14 cellular contexts compared by ENCODE assay signal in genomic region chr14:50109342-50109741, GRCh38. TPM values are rescaled to one million over a fixed set of nuclear protein-coding genes. Genes with fewer than 3 reads are reported as not detected.
DNase-seq lines count a peak whose midpoint lies in the region; ATAC-seq, FAIRE-seq and TF ChIP-seq lines count a peak whose summit lies in the region.
"Had no signal": no experiment of that assay in that cellular context is flagged by ENCODE, and none has a peak within 500 bp of the region (broad histone marks: within the 10 kb centered on the region; RNA-seq: fewer than 3 reads in every experiment).

No MANE protein-coding gene starts in this region.

- H3K4me1 Mint-ChIP-seq in nephron progenitor cell = peaks cover 5% of the 10 kb centered on the region

- H3K4me3 ChIP-seq in GM12864 (ENCODE audit: low read depth, low read length) = no peak overlapping the region
- no peak overlapping the region for H3K4me3 ChIP-seq in OCI-LY7 (ENCODE audit: low read depth, low read length, poor library complexity, severe bottlenecking)
- H3K4me3 ChIP-seq in H1 (ENCODE audit: extremely low read depth in 1 of 4, insufficient read depth in 2 of 4, low read depth in 3 of 4, low read length in 4 of 4) = no peak overlapping the region
- H3K4me3 ChIP-seq: vagina had no signal

- H3K9me3 Mint-ChIP-seq in nephron progenitor cell = no peaks in the 10 kb centered on the region
- H3K9me3 Mint-ChIP-seq: activated naive CD4-positive, alpha-beta T cell treated with anti-CD3 and anti-CD28 coated beads, Interleukin-2, amount 10 ng/mL, durations not matched to agents 7 days and 5 days had no signal

- POLR2A ChIA-PET in OCI-LY7 (lab: Charles Lee) (no interaction called here), H1 (lab: Charles Lee; ENCODE audit: partially characterized antibody) (interaction anchor here (1.0 to 1.5 kb wide), 2 partner anchors 105 to 247 kb away, joined by 3 to 4 read pairs; no protein-coding TSS in a partner anchor)

- ATAC-seq in GM21360 (IDR thresholded peaks at IDR 0.05; ENCODE audit: unreplicated experiment) = no peak
- ATAC-seq: left cardiac atrium, Right ventricle myocardium inferior, sciatic nerve had no signal

- no peaks in the 10 kb centered on the region for H3K27me3 ChIP-seq in H1 (replicated peaks in 1 of 4; ENCODE audit: control insufficient read depth in 3 of 4, extremely low read depth in 1 of 4, insufficient read depth in 3 of 4, low read length in 3 of 4)
- H3K27me3 ChIP-seq: vagina had no signal

- no TSS peak for BruUV-seq in OCI-LY7 (replicated peaks; lab: Mats Ljungman, UMichigan)

- no peak overlapping the region for H3K23ac ChIP-seq in H1 (ENCODE audit: insufficient read length)

- no peaks in the 10 kb centered on the region; the same call in 1 of the 2 replicates for H3K79me1 ChIP-seq in H1 (ENCODE audit: low read depth, low read length)

- H4K91ac ChIP-seq in H1 (replicated peaks; ENCODE audit: insufficient read length, low read length) = no peak overlapping the region

- H3K4me1 ChIP-seq in OCI-LY7 (ENCODE audit: insufficient read depth, low read length, poor library complexity, severe bottlenecking) = peaks cover 21% of the 10 kb centered on the region
- H3K4me1 ChIP-seq in H1 (replicated peaks in 1 of 4; ENCODE audit: control insufficient read depth in 3 of 4, insufficient read depth in 4 of 4, low read length in 3 of 4) = peaks cover 0 to under 1% (median 0%) of the 10 kb centered on the region in 4 experiments; a peak in 2 of 7 replicates

- no peak overlapping the region for H2AK5ac ChIP-seq in H1 (ENCODE audit: low read depth, low read length)

- no peak overlapping the region for H3K9ac ChIP-seq in H1 (replicated peaks in 1 of 4; ENCODE audit: extremely low read depth in 1 of 4, low read depth in 3 of 4, low read length in 3 of 4)

- peaks cover 18% of the 10 kb centered on the region; the same call in 1 of the 2 replicates for H3K79me2 ChIP-seq in OCI-LY7 (ENCODE audit: insufficient read depth, low read depth, low read length)
- H3K79me2 ChIP-seq in H1 (ENCODE audit: control insufficient read depth in 1 of 2, insufficient read depth in 2 of 2, low read length in 2 of 2) = peaks cover 0 to under 1% of the 10 kb centered on the region in 2 experiments; a peak in 1 of 4 replicates

- H3K27ac ChIP-seq in OCI-LY7 (ENCODE audit: low read depth, low read length, poor library complexity, severe bottlenecking) (no peak overlapping the region), H1 (ENCODE audit: low read depth, low read length) (no peak overlapping the region)
- H3K27ac ChIP-seq: vagina had no signal

- no peak overlapping the region for H3K4me2 ChIP-seq in OCI-LY7 (ENCODE audit: low read length)
- H3K4me2 ChIP-seq in H1 (ENCODE audit: insufficient read depth in 1 of 2, low read depth in 2 of 2, low read length in 2 of 2) = no peak overlapping the region

- H3K36me3 ChIP-seq in OCI-LY7 (ENCODE audit: insufficient read depth, low read length) (peaks cover 77% of the 10 kb centered on the region), H1 (ENCODE audit: control insufficient read depth in 2 of 4, insufficient read depth in 4 of 4, low read length in 3 of 4) (peaks cover 12 to 62% (median 43%) of the 10 kb centered on the region in 4 experiments; a peak in 7 of 8 replicates)

- no peak overlapping the region for H2BK5ac ChIP-seq in H1 (ENCODE audit: low read depth, low read length)

- H3K14ac ChIP-seq in H1 (ENCODE audit: insufficient read length) = no peak overlapping the region

- H3K23me2 ChIP-seq in H1 (ENCODE audit: low read depth, low read length) = no peaks in the 10 kb centered on the region

- no peak overlapping the region for H3K56ac ChIP-seq in H1 (replicated peaks; ENCODE audit: insufficient read length, low read depth, low read length)

- no peak overlapping the region for H4K5ac ChIP-seq in H1 (ENCODE audit: insufficient read length, low read depth, low read length)

- no peak for FAIRE-seq in H1 (lab: Jason Lieb, UNC)

- H3K9me2 ChIP-seq in OCI-LY7 (ENCODE audit: insufficient read depth, low read length) = no peaks in the 10 kb centered on the region

- no peaks in the 10 kb centered on the region for H3K27me3 Mint-ChIP-seq in nephron progenitor cell (ENCODE audit: low read depth, poor library complexity)
- H3K27me3 Mint-ChIP-seq: activated naive CD4-positive, alpha-beta T cell treated with anti-CD3 and anti-CD28 coated beads, Interleukin-2, amount 10 ng/mL, durations not matched to agents 7 days and 5 days had no signal

- no peak overlapping the region for H2BK12ac ChIP-seq in H1 (ENCODE audit: low read depth, low read length)

- no peak for TF ChIP-seq POLR2A in H1 (IDR thresholded peaks at IDR 0.05; ENCODE audit: control extremely low read depth in 1 of 2, low read depth in 2 of 2, low read length in 2 of 2)

- peak; percentile 33 to 38; a peak in 3 of 4 replicates for TF ChIP-seq RAD21 in H1 (IDR thresholded peaks at IDR 0.05 in 1 of 2, conservative IDR thresholded peaks at IDR 0.05 in 1 of 2; ENCODE audit: low read depth in 2 of 2, low read length in 2 of 2)

- no peak overlapping the region for H3K27ac Mint-ChIP-seq in nephron progenitor cell
- H3K27ac Mint-ChIP-seq: activated naive CD4-positive, alpha-beta T cell treated with anti-CD3 and anti-CD28 coated beads, Interleukin-2, amount 10 ng/mL, durations not matched to agents 7 days and 5 days had no signal

- intact Hi-C loops in OCI-LY7 (cut with micrococcal nuclease; ENCODE audit: unreplicated experiment) = loop anchor here (5.0 kb wide), 1 partner anchor 107 kb away; no protein-coding TSS in a partner anchor

- H3K4me3 Mint-ChIP-seq in nephron progenitor cell = no peak overlapping the region
- H3K4me3 Mint-ChIP-seq: activated naive CD4-positive, alpha-beta T cell treated with anti-CD3 and anti-CD28 coated beads, Interleukin-2, amount 10 ng/mL, durations not matched to agents 7 days and 5 days had no signal

- WGBS in H1 (ENCODE audit: extremely low coverage in 1 of 2, insufficient coverage in 1 of 2, insufficient read length in 1 of 2, insufficient replicate concordance in 2 of 2, low coverage in 1 of 2, low lambda C conversion rate in 2 of 2, missing lambda C conversion rate in 1 of 2), 2 experiments = 90% methylated on average over 6 of the region's 6 CpGs; no CpG with 5 or more reads in 1 of the 2 experiments

- H2AFZ ChIP-seq in OCI-LY7 (ENCODE audit: low read length) = no peak overlapping the region
- H2AFZ ChIP-seq in H1 (ENCODE audit: low read length) = no peak overlapping the region

- H3K9me3 ChIP-seq in OCI-LY7 (ENCODE audit: low read length) (no peaks in the 10 kb centered on the region), H1 (ENCODE audit: insufficient read depth in 2 of 2, low read depth in 1 of 2, low read length in 1 of 2) (no peaks in the 10 kb centered on the region)
- H3K9me3 ChIP-seq: vagina had no signal

- TF ChIP-seq CTCF in GM12864 (IDR thresholded peaks at IDR 0.05; ENCODE audit: low read depth, low read length, missing control alignments) (peak; percentile 10), OCI-LY7 (conservative IDR thresholded peaks at IDR 0.05; ENCODE audit: low read length) (0 out of 2 replicates have a peak, but pooled peaks have one; percentile 35), H1 (IDR thresholded peaks at IDR 0.05; ENCODE audit: control extremely low read depth in 1 of 3, insufficient read depth in 1 of 3, low read depth in 1 of 3, low read length in 3 of 3) (peak in 2 of 3 experiments; percentile 21 to 35; a peak in 2 of 4 replicates), nephron progenitor cell (IDR thresholded peaks at IDR 0.05) (peak; percentile 15)

- H3K18ac ChIP-seq in H1 (ENCODE audit: extremely low read depth, low read length) = no peak overlapping the region

- DNase-seq in GM12864 (ENCODE audit: low read depth) (no peak), OCI-LY7 (ENCODE audit: low spot score) (no peak), H1 (ENCODE audit: low read depth in 1 of 2, low spot score in 2 of 2) (no peak), nephron progenitor cell (no peak), HK-2 (ENCODE audit: unreplicated experiment) (no peak), NCI-H226 (no peak)
- DNase-seq: activated CD4-positive, alpha-beta T cell treated with anti-CD3 and anti-CD28 coated beads for 1 hour; activated naive CD4-positive, alpha-beta T cell treated with anti-CD3 and anti-CD28 coated beads, Interleukin-2, amount 10 ng/mL, durations not matched to agents 7 days and 5 days; left cardiac atrium; NCI-H187 had no signal

- no peak overlapping the region for H2BK15ac ChIP-seq in H1 (ENCODE audit: low read length)

- CTCF ChIA-PET in OCI-LY7 (lab: Charles Lee; ENCODE audit: unreplicated experiment) = no interaction called here
- CTCF ChIA-PET in H1 (lab: Charles Lee; ENCODE audit: partially characterized antibody) = interaction anchor here (0.6 to 1.8 kb wide), 3 partner anchors 244 to 547 kb away, joined by 3 to 6 read pairs (median 6); no protein-coding TSS in a partner anchor

- H3K36me3 Mint-ChIP-seq in nephron progenitor cell (ENCODE audit: low read depth) = peaks cover 51% of the 10 kb centered on the region

- H4K8ac ChIP-seq in H1 (ENCODE audit: extremely low read depth, insufficient read depth, low read length) = no peak overlapping the region

- no peak overlapping the region for H2BK120ac ChIP-seq in H1 (replicated peaks; ENCODE audit: low read depth, low read length)

- no peak overlapping the region for H3K4ac ChIP-seq in H1 (replicated peaks; ENCODE audit: insufficient read length, low read depth, low read length)

- no peak for TF ChIP-seq EP300 in H1 (IDR thresholded peaks at IDR 0.05; ENCODE audit: borderline replicate concordance in 1 of 2, low read depth in 2 of 2, low read length in 2 of 2)

- no peak overlapping the region for H2BK20ac ChIP-seq in H1 (ENCODE audit: low read length)

- H4K20me1 ChIP-seq in OCI-LY7 (ENCODE audit: insufficient read depth, low read length) (peaks cover 3% of the 10 kb centered on the region; the same call in 1 of the 2 replicates), H1 (replicated peaks in 1 of 2; ENCODE audit: control insufficient read depth in 1 of 2, insufficient read depth in 2 of 2, low read length in 2 of 2) (peaks cover 0 to 5% of the 10 kb centered on the region in 2 experiments)

TF ChIP-seq in H1, 55 proteins besides CTCF, POLR2A, EP300 and RAD21 (continues in another document):
- TF ChIP-seq SP2 (IDR thresholded peaks at IDR 0.05; ENCODE audit: low read length) = no peak
- no peak for TF ChIP-seq HDAC6 (IDR thresholded peaks at IDR 0.05; ENCODE audit: low read depth, low read length)
- TF ChIP-seq RFX5 (IDR thresholded peaks at IDR 0.05; ENCODE audit: borderline replicate concordance, low read depth, low read length) = no peak

RNA-seq across cellular contexts. Expression of gene VCPKMT, which starts 7.0 kb away (rescaled TPM):
- total RNA-seq in OCI-LY7 (2014; rRNA removed; shearing (Covaris generic)) = 13.3 and 13.5 TPM in 2 replicates
- 12.6 and 12.9 TPM in 2 replicates for total RNA-seq in OCI-LY7 (2022)
- total RNA-seq in H1 (2021; fragmentation: NEBNext Ultra II Directional; extraction: Animal tissue kit (Norgen Biotek cat#: 25700)) = 7.1 and 8.9 TPM in 2 replicates
- polyA plus RNA-seq in H1 (2011; rRNA removed) = 3.8 and 4.8 TPM in 2 replicates
- polyA plus RNA-seq in H1 (2011; cell fraction: cytosol; rRNA removed) = 6.4 TPM
- 11.6 TPM for polyA plus RNA-seq in H1 (2011; cell fraction: nucleus; rRNA removed)
- polyA plus RNA-seq in H1 (2012, experiment 1 of 2) = 6.0 to 10.5 TPM (median 6.5 TPM) in 4 replicates
- 1.3 TPM for polyA plus RNA-seq in H1 (2012, experiment 2 of 2)
- 8.4 TPM for polyA plus RNA-seq in H1 (2013, experiment 1 of 2)
- 8.8 TPM for polyA plus RNA-seq in H1 (2013, experiment 2 of 2)
- 2.5 and 2.8 TPM in 2 replicates for polyA minus RNA-seq in H1 (2011; rRNA and poly(A)+ RNA removed)
- polyA minus RNA-seq in H1 (2011; cell fraction: cytosol; rRNA and poly(A)+ RNA removed) = 3.4 TPM
- polyA minus RNA-seq in H1 (2011; cell fraction: nucleus; rRNA and poly(A)+ RNA removed) = 8.9 TPM
